Comparison of ENCODE assay signal across 1 cellular context in the genomic region with DNA sequence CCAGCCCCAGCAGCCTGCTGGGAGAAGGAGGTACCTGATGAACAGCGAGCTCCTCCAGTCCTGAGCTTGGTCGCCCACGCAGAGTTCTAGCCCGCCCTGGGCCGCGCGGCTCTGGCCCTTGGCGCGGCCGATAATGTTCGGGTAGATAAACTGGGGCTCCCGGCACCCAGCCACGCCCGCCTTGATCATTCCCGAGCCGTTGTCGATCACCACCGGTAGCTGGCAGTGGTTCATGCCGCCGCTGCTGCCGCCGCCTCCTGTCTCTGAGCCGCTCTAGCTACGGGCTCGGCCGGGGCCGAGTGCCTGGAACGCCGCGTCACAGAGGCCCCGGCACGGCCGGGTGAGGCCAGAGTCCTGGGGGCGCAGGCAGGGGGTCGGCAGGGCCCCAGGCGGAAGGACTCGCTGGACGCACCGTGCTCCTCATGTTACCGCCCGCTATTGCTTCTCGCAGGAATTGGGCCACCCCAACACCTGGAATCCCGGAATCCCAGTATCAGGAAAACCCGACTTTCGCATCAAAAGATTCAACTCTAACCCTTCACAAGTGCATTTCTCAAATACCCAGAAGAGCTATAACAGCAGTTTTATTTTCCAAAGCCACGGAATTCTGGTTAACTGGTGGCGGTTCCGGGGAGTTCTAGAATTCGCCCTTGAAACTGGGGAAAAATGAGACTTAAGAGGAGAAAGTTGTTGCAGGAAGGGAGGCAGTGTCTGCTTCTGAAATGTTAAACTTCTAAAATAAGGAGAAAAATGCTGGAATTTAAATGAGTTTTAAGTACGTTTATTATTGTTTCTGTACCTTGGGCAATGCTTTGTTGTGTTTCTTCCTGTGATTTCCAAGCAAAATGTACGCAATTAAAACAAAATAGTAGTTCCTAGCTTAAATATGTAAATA.
TF ChIP-seq lines count a peak whose summit lies in the region.

TSS of gene ACTRT3 (minus strand) at position 275 of the 895 bp plus-strand sequence. CDS start at position 234, 41 bp downstream.

TF ChIP-seq in WTC11, 78 proteins besides CTCF, POLR2A, EP300 and RAD21 (continued from another document):
- TF ChIP-seq ATF3 (CRISPR knock-in tag; conservative IDR thresholded peaks at IDR 0.05): no peak
- TF ChIP-seq, protein P1, sequence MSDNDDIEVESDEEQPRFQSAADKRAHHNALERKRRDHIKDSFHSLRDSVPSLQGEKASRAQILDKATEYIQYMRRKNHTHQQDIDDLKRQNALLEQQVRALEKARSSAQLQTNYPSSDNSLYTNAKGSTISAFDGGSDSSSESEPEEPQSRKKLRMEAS (CRISPR knock-in tag; IDR thresholded peaks at IDR 0.05): peak; percentile 40; the same call in 1 of the 2 replicates
- no peak for TF ChIP-seq MXD4 (CRISPR knock-in tag; IDR thresholded peaks at IDR 0.05; ENCODE audit: borderline replicate concordance)
- peak; percentile 72 for TF ChIP-seq ZNF423 (CRISPR knock-in tag; IDR thresholded peaks at IDR 0.05)
- 0 out of 2 replicates have a peak, but pooled peaks have one; percentile 42 for TF ChIP-seq KAT7 (CRISPR knock-in tag; IDR thresholded peaks at IDR 0.05; ENCODE audit: borderline replicate concordance)
- 0 out of 2 replicates have a peak, but pooled peaks have one; percentile 19 for TF ChIP-seq E2F1 (CRISPR knock-in tag; IDR thresholded peaks at IDR 0.05)
